In genomic region chr22:35467788-35468187, GRCh38 we compare ENCODE assay signal across 9 cellular contexts.
DNase-seq lines count a peak whose midpoint lies in the region; ATAC-seq and TF ChIP-seq lines count a peak whose summit lies in the region.
"Had no signal": no experiment of that assay in that cellular context is flagged by ENCODE, and none has a peak within 500 bp of the region (broad histone marks: within the 10 kb centered on the region; RNA-seq: fewer than 3 reads in every experiment).

No MANE protein-coding gene starts in this region.

- no peaks in the 10 kb centered on the region for H3K9me3 ChIP-seq in left ventricle myocardium inferior (replicated peaks)

- no peaks in the 10 kb centered on the region for H3K36me3 ChIP-seq in left ventricle myocardium inferior

- ATAC-seq in GM21786 (IDR thresholded peaks at IDR 0.05; ENCODE audit: unreplicated experiment) (no peak), HG03095 (IDR thresholded peaks at IDR 0.05; ENCODE audit: unreplicated experiment) (no peak)

- peak overlapping the region; percentile 41 for H3K27ac Mint-ChIP-seq in progenitor cell of endocrine pancreas

- peaks cover 27% of the 10 kb centered on the region for H3K4me1 ChIP-seq in left ventricle myocardium inferior

- TF ChIP-seq CTCF in left ventricle myocardium inferior (IDR thresholded peaks at IDR 0.05; ENCODE audit: borderline replicate concordance) (no peak), progenitor cell of endocrine pancreas (IDR thresholded peaks at IDR 0.05; ENCODE audit: unreplicated experiment) (no peak), GM10248 (IDR thresholded peaks at IDR 0.05; ENCODE audit: control extremely low read depth, extremely low read depth, low read depth, missing control alignments) (no peak)

- no peaks in the 10 kb centered on the region for H3K4me1 Mint-ChIP-seq in progenitor cell of endocrine pancreas (ENCODE audit: low read depth)

- no peak overlapping the region for H3K4me3 ChIP-seq in left ventricle myocardium inferior

- H3K27ac ChIP-seq in angular gyrus (ENCODE audit: low read depth, low read length) = peak overlapping the region; percentile 94
- peak overlapping the region; percentile 89 for H3K27ac ChIP-seq in left ventricle myocardium inferior (replicated peaks)

- H3K4me3 Mint-ChIP-seq in progenitor cell of endocrine pancreas (ENCODE audit: low read depth) = no peak overlapping the region

- POLR2A ChIA-PET in GM10248 (lab: Yijun Ruan, JAX) = no interaction called here

- intact Hi-C loops in left ventricle myocardium inferior (cut with micrococcal nuclease) = no loop called here

- no peaks in the 10 kb centered on the region for H3K36me3 Mint-ChIP-seq in progenitor cell of endocrine pancreas (ENCODE audit: insufficient read depth)

- CTCF ChIA-PET in GM10248 (lab: Yijun Ruan, JAX) = no interaction called here

- H3K27me3 ChIP-seq in left ventricle myocardium inferior (ENCODE audit: low read depth) = no peaks in the 10 kb centered on the region

- DNase-seq in DMS153 (lab: John Stamatoyannopoulos, UW) (peak; percentile 65), left ventricle myocardium inferior (peak; percentile 86), progenitor cell of endocrine pancreas (ENCODE audit: low spot score, unreplicated experiment) (no peak), GM10248 (ENCODE audit: extremely low spot score) (no peak), HK-2 (ENCODE audit: unreplicated experiment) (no peak)
- DNase-seq: activated T-cell treated with anti-CD3 and anti-CD28 coated beads for 4 hours had no signal

- no peaks in the 10 kb centered on the region for H3K27me3 Mint-ChIP-seq in progenitor cell of endocrine pancreas

- peaks cover 17% of the 10 kb centered on the region for H3K9me3 Mint-ChIP-seq in progenitor cell of endocrine pancreas (ENCODE audit: low read depth)

Comparison
In these comparisons a context has a peak if more than half of its experiments do, and no peak if none do; other contexts are left out.
1. DNase-seq: peak in DMS153 (single experiment) and left ventricle myocardium inferior (single experiment); none in progenitor cell of endocrine pancreas (single experiment), GM10248 (single experiment) and HK-2 (single experiment).